In the genomic region with DNA sequence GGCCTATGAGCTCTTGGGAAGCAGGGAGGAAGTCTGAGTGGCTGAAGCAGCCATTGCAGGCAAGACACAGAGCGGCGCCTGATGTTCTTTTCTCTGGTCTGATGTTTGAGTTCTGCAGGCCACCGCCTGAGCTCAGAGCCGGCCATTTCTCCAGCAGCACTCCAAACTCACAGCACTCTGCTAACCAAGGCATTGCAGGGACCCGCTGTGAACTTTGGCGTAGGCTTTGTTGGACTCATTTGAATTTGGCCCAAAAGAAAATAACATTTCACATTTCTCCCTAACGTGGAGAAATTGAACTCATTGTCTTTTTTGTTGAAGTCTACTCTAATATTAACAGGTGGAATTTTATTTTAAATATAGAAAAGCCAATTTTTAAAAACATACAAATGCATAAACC, we compare ENCODE assay signal across 21 cellular contexts.
"Had no signal": no experiment of that assay in that cellular context is flagged by ENCODE, and none has a peak within 500 bp of the region (broad histone marks: within the 10 kb centered on the region; RNA-seq: fewer than 3 reads in every experiment).

No MANE protein-coding gene starts in this region.

- H3K27ac ChIP-seq: coronary artery, dorsolateral prefrontal cortex, esophagus muscularis mucosa, foreskin keratinocyte, gastroesophageal sphincter, heart left ventricle, hepatocyte, left lung, lower lobe of right lung had no signal

- H3K4me2 ChIP-seq: hepatocyte had no signal

- H3K9me3 Mint-ChIP-seq: immature natural killer cell, mesothelial cell of epicardium had no signal

- H3K9me3 ChIP-seq: esophagus muscularis mucosa, gastroesophageal sphincter, heart left ventricle, left lung, lower lobe of right lung, mucosa of descending colon had no signal

- ATAC-seq: foreskin keratinocyte, gastroesophageal sphincter, heart left ventricle, left lung, left ventricle myocardium superior, lower lobe of right lung, mucosa of descending colon had no signal

- H3K36me3 ChIP-seq: esophagus muscularis mucosa, gastroesophageal sphincter, heart left ventricle, left lung, lower lobe of right lung had no signal

- H3K27me3 ChIP-seq: dorsolateral prefrontal cortex, esophagus muscularis mucosa, foreskin keratinocyte, gastroesophageal sphincter, heart left ventricle, hepatocyte, left lung had no signal

- H3K4me3 ChIP-seq: coronary artery, dorsolateral prefrontal cortex, esophagus muscularis mucosa, gastroesophageal sphincter, heart left ventricle, hepatocyte, left lung, lower lobe of right lung, mucosa of descending colon had no signal

- DNase-seq: dermis blood vessel endothelial cell; dorsolateral prefrontal cortex; effector CD4-positive, alpha-beta T cell; effector memory CD4-positive, alpha-beta T cell; foreskin keratinocyte; heart left ventricle; hypothalamus; immature natural killer cell; islet precursor cell; kidney; kidney glomerular epithelial cell; left lung; left ventricle myocardium superior; lower lobe of right lung; mesenchymal stem cell; mucosa of descending colon had no signal

- H2AFZ ChIP-seq: hepatocyte had no signal

- H3K79me2 ChIP-seq: hepatocyte had no signal

- H3K4me1 ChIP-seq: esophagus muscularis mucosa, foreskin keratinocyte, gastroesophageal sphincter, heart left ventricle, left lung, lower lobe of right lung had no signal

- H3K4me3 Mint-ChIP-seq: immature natural killer cell, mesothelial cell of epicardium had no signal

- H3K27ac Mint-ChIP-seq: immature natural killer cell, mesothelial cell of epicardium had no signal

- H3K36me3 Mint-ChIP-seq: mesothelial cell of epicardium had no signal
